Comparison of ENCODE assay signal across 23 cellular contexts in genomic region chr3:152313430-152313829, GRCh38. TPM values are rescaled to one million over a fixed set of nuclear protein-coding genes. Genes with fewer than 3 reads are reported as not detected.
DNase-seq lines count a peak whose midpoint lies in the region; ATAC-seq and FAIRE-seq lines count a peak whose summit lies in the region.
"Had no signal": no experiment of that assay in that cellular context is flagged by ENCODE, and none has a peak within 500 bp of the region (broad histone marks: within the 10 kb centered on the region; RNA-seq: fewer than 3 reads in every experiment).

No MANE protein-coding gene starts in this region.

- 11 to 51% (median 26%) methylated on average over 2 of the region's 2 CpGs for WGBS in small intestine, 3 donors

- peaks cover 0 to 1% of the 10 kb centered on the region in 2 donors for H3K36me3 ChIP-seq in small intestine (ENCODE audit: control insufficient read depth in 2 of 2, insufficient read depth in 2 of 2, low read length in 2 of 2)

- FAIRE-seq in islet of Langerhans (lab: Jason Lieb, UNC), result peak; percentile 30
- peak; percentile 36 for FAIRE-seq in small intestine (lab: Jason Lieb, UNC)

- H3K27ac Mint-ChIP-seq in activated T-cell treated with anti-CD3 and anti-CD28 coated beads, Interleukin-2, amount 50 U/mL, for 72 hours, result peak overlapping the region; percentile 82
- peak overlapping the region; percentile 94 for H3K27ac Mint-ChIP-seq in T-helper 17 cell
- no peak overlapping the region for H3K27ac Mint-ChIP-seq in stimulated activated memory B cell treated with anti-CD40 and anti-IgM and Interleukin-4, amounts not matched to agents 10 μg/mL and 1 μg/mL and 100 μg/mL, for 72 hours
- H3K27ac Mint-ChIP-seq: brain had no signal

- H3K9me3 ChIP-seq in T-helper 17 cell (ENCODE audit: control insufficient read depth, low read length, poor library complexity, severe bottlenecking), result no peaks in the 10 kb centered on the region
- H3K9me3 ChIP-seq in small intestine (ENCODE audit: control insufficient read depth, low read depth), result no peaks in the 10 kb centered on the region

- no peak for ATAC-seq in activated T-cell treated with anti-CD3 and anti-CD28 coated beads, Interleukin-2, amount 50 U/mL, for 72 hours (replicated peaks in 1 of 2)
- no peak for ATAC-seq in activated T-cell treated with anti-CD3 and anti-CD28 coated beads, Interleukin-2, amount 50 U/mL, for 4 hours
- ATAC-seq in T-helper 17 cell (no peak), GM21786 (IDR thresholded peaks at IDR 0.05; ENCODE audit: unreplicated experiment) (no peak)
- ATAC-seq in stimulated activated memory B cell treated with anti-CD40 and anti-IgM and Interleukin-4, amounts not matched to agents 10 μg/mL and 1 μg/mL and 100 μg/mL, for 72 hours, result no peak
- ATAC-seq: effector memory CD8-positive, alpha-beta T cell; left lobe of liver had no signal

- H3K27me3 Mint-ChIP-seq in activated T-cell treated with anti-CD3 and anti-CD28 coated beads, Interleukin-2, amount 50 U/mL, for 72 hours (ENCODE audit: low read depth), result no peaks in the 10 kb centered on the region
- no peaks in the 10 kb centered on the region for H3K27me3 Mint-ChIP-seq in activated T-cell treated with anti-CD3 and anti-CD28 coated beads, Interleukin-2, amount 50 U/mL, for 4 hours (ENCODE audit: low read depth)
- H3K27me3 Mint-ChIP-seq in T-helper 17 cell, result no peaks in the 10 kb centered on the region
- H3K27me3 Mint-ChIP-seq in stimulated activated memory B cell treated with anti-CD40 and anti-IgM and Interleukin-4, amounts not matched to agents 10 μg/mL and 1 μg/mL and 100 μg/mL, for 72 hours, result no peaks in the 10 kb centered on the region
- H3K27me3 Mint-ChIP-seq: brain; effector memory CD8-positive, alpha-beta T cell had no signal

- no peak overlapping the region for H3K4me3 ChIP-seq in small intestine (ENCODE audit: low read depth in 1 of 2, low read length in 2 of 2)
- H3K4me3 ChIP-seq: BLaER1 had no signal

- peaks cover 84% of the 10 kb centered on the region for H3K4me1 Mint-ChIP-seq in activated T-cell treated with anti-CD3 and anti-CD28 coated beads, Interleukin-2, amount 50 U/mL, for 72 hours (ENCODE audit: low read depth)
- H3K4me1 Mint-ChIP-seq in activated T-cell treated with anti-CD3 and anti-CD28 coated beads, Interleukin-2, amount 50 U/mL, for 4 hours (ENCODE audit: low read depth), result peaks cover 75% of the 10 kb centered on the region
- peaks cover 52% of the 10 kb centered on the region for H3K4me1 Mint-ChIP-seq in T-helper 17 cell
- H3K4me1 Mint-ChIP-seq in stimulated activated memory B cell treated with anti-CD40 and anti-IgM and Interleukin-4, amounts not matched to agents 10 μg/mL and 1 μg/mL and 100 μg/mL, for 72 hours, result peaks cover 55% of the 10 kb centered on the region

- H3K4me3 Mint-ChIP-seq in activated T-cell treated with anti-CD3 and anti-CD28 coated beads, Interleukin-2, amount 50 U/mL, for 72 hours, result no peak overlapping the region
- no peak overlapping the region for H3K4me3 Mint-ChIP-seq in activated T-cell treated with anti-CD3 and anti-CD28 coated beads, Interleukin-2, amount 50 U/mL, for 4 hours
- H3K4me3 Mint-ChIP-seq in T-helper 17 cell, result peak overlapping the region; percentile 69
- H3K4me3 Mint-ChIP-seq in stimulated activated memory B cell treated with anti-CD40 and anti-IgM and Interleukin-4, amounts not matched to agents 10 μg/mL and 1 μg/mL and 100 μg/mL, for 72 hours, result no peak overlapping the region
- H3K4me3 Mint-ChIP-seq: brain had no signal

- H3K27ac ChIP-seq in small intestine (ENCODE audit: low read depth in 1 of 2, low read length in 1 of 2), result no peak overlapping the region
- H3K27ac ChIP-seq: BLaER1 had no signal

- H3K9me3 Mint-ChIP-seq in activated T-cell treated with anti-CD3 and anti-CD28 coated beads, Interleukin-2, amount 50 U/mL, for 72 hours, result no peaks in the 10 kb centered on the region
- no peaks in the 10 kb centered on the region for H3K9me3 Mint-ChIP-seq in activated T-cell treated with anti-CD3 and anti-CD28 coated beads, Interleukin-2, amount 50 U/mL, for 4 hours
- no peaks in the 10 kb centered on the region for H3K9me3 Mint-ChIP-seq in stimulated activated memory B cell treated with anti-CD40 and anti-IgM and Interleukin-4, amounts not matched to agents 10 μg/mL and 1 μg/mL and 100 μg/mL, for 72 hours
- H3K9me3 Mint-ChIP-seq: effector memory CD8-positive, alpha-beta T cell had no signal

- peaks cover under 1 to 5% of the 10 kb centered on the region in 2 donors for H3K4me1 ChIP-seq in small intestine (ENCODE audit: control insufficient read depth in 2 of 2, insufficient read depth in 1 of 2, low read depth in 1 of 2, low read length in 1 of 2)
- H3K4me1 ChIP-seq: BLaER1 had no signal

- peaks cover 2 to 11% of the 10 kb centered on the region in 2 donors for H3K36me3 Mint-ChIP-seq in activated T-cell treated with anti-CD3 and anti-CD28 coated beads, Interleukin-2, amount 50 U/mL, for 72 hours (ENCODE audit: insufficient read depth in 2 of 2)
- peaks cover 23% of the 10 kb centered on the region for H3K36me3 Mint-ChIP-seq in activated T-cell treated with anti-CD3 and anti-CD28 coated beads, Interleukin-2, amount 50 U/mL, for 4 hours (ENCODE audit: insufficient read depth)
- H3K36me3 Mint-ChIP-seq in T-helper 17 cell (ENCODE audit: low read depth), result peaks cover 3% of the 10 kb centered on the region
- peaks cover 35% of the 10 kb centered on the region for H3K36me3 Mint-ChIP-seq in stimulated activated memory B cell treated with anti-CD40 and anti-IgM and Interleukin-4, amounts not matched to agents 10 μg/mL and 1 μg/mL and 100 μg/mL, for 72 hours

- DNase-seq in activated T-cell treated with anti-CD3 and anti-CD28 coated beads, Interleukin-2, amount 50 U/mL, for 72 hours, result no peak
- no peak for DNase-seq in activated T-cell treated with anti-CD3 and anti-CD28 coated beads, Interleukin-2, amount 50 U/mL, for 4 hours
- no peak for DNase-seq in T-helper 17 cell
- DNase-seq in small intestine, result peak; percentile 52
- DNase-seq in NCI-H526 (lab: John Stamatoyannopoulos, UW), result no peak
- DNase-seq: activated CD4-positive, alpha-beta T cell treated with anti-CD3 and anti-CD28 coated beads for 48 hours; activated CD8-positive, alpha-beta memory T cell treated with anti-CD3 and anti-CD28 coated beads, Interleukin-2, amount 50 U/mL, for 48 hours; activated naive CD4-positive, alpha-beta T cell treated with anti-CD3 and anti-CD28 coated beads, Interleukin-2, amount 50 U/mL, for 16 hours; DMS 273 treated with DMSO at 0.1 percent for 48 hours; effector memory CD8-positive, alpha-beta T cell; midbrain; MM.1S; NCI-H146; NCI-H2171; NCI-H526 treated with DMSO at 0.1 percent for 48 hours; retina; SW 1271 had no signal

- no peaks in the 10 kb centered on the region for H3K27me3 ChIP-seq in small intestine (ENCODE audit: control insufficient read depth in 2 of 2, insufficient read depth in 2 of 2, low read length in 2 of 2)
- H3K27me3 ChIP-seq: BLaER1 had no signal

RNA-seq across cellular contexts. Expression of gene MBNL1, which starts 44.7 kb away (rescaled TPM):
- 100 to 1,000 TPM; 299 to 323 TPM for total RNA-seq in activated T-cell treated with anti-CD3 and anti-CD28 coated beads, Interleukin-2, amount 50 U/mL, for 72 hours
- total RNA-seq in activated T-cell treated with anti-CD3 and anti-CD28 coated beads, Interleukin-2, amount 50 U/mL, for 4 hours, result 100 to 1,000 TPM; 343 to 376 (median 347) TPM
- total RNA-seq in T-helper 17 cell, result 100 to 1,000 TPM; 641 to 725 TPM
- polyA plus RNA-seq in small intestine, result 10 to 100 TPM; 39.6 to 41.2 (median 40.0) TPM
